Comparison of ENCODE assay signal across 15 cellular contexts in genomic region chr10:69037489-69037888, GRCh38.
"Had no signal": no experiment of that assay in that cellular context is flagged by ENCODE, and none has a peak within 500 bp of the region (broad histone marks: within the 10 kb centered on the region; RNA-seq: fewer than 3 reads in every experiment).

No MANE protein-coding gene starts in this region.

- H3K4me3 Mint-ChIP-seq: dendritic cell treated with granulocyte-macrophage colony-stimulating factor and Interleukin-4, amounts not matched to agents 40 ng/mL and 50 ng/mL, for 4 days had no signal

- ATAC-seq: foreskin keratinocyte, gastroesophageal sphincter, heart right ventricle, left cardiac atrium, left lung, left ventricle myocardium superior, lower lobe of right lung had no signal

- H3K27ac Mint-ChIP-seq: dendritic cell treated with granulocyte-macrophage colony-stimulating factor and Interleukin-4, amounts not matched to agents 40 ng/mL and 50 ng/mL, for 4 days had no signal

- H3K9me3 Mint-ChIP-seq: dendritic cell treated with granulocyte-macrophage colony-stimulating factor and Interleukin-4, amounts not matched to agents 40 ng/mL and 50 ng/mL, for 4 days had no signal

- DNase-seq: colonic mucosa; cortex of kidney; effector CD8-positive, alpha-beta T cell; foreskin keratinocyte; head of caudate nucleus; heart right ventricle; hippocampal formation; left cardiac atrium; left lung; left ventricle myocardium superior; lower lobe of right lung; mesenchymal stem cell; midbrain had no signal

- H3K27me3 Mint-ChIP-seq: dendritic cell treated with granulocyte-macrophage colony-stimulating factor and Interleukin-4, amounts not matched to agents 40 ng/mL and 50 ng/mL, for 4 days had no signal
